Comparison of ENCODE assay signal across 30 cellular contexts in genomic region chr4:110352670-110353442, GRCh38.
"Had no signal": no experiment of that assay in that cellular context is flagged by ENCODE, and none has a peak within 500 bp of the region (broad histone marks: within the 10 kb centered on the region; RNA-seq: fewer than 3 reads in every experiment).

No MANE protein-coding gene starts in this region.

- DNase-seq: activated CD4-positive, alpha-beta memory T cell treated with anti-CD3 and anti-CD28 coated beads for 36 hours; activated CD4-positive, alpha-beta T cell treated with anti-CD3 and anti-CD28 coated beads for 36 hours; activated CD4-positive, alpha-beta T cell treated with anti-CD3 and anti-CD28 coated beads, Interleukin-2, amount 10 ng/mL, durations not matched to agents 24 days and 14 days; activated CD4-positive, CD25-positive, alpha-beta regulatory T cell; activated CD4-positive, CD25-positive, alpha-beta regulatory T cell treated with anti-CD3 and anti-CD28 coated beads, Interleukin-2, amount 50 U/mL, for 72 hours; activated CD8-positive, alpha-beta memory T cell treated with anti-CD3 and anti-CD28 coated beads, Interleukin-2, amount 50 U/mL, for 48 hours; activated CD8-positive, alpha-beta T cell treated with anti-CD3 and anti-CD28 coated beads, Interleukin-2, amount 10 ng/mL, durations not matched to agents 7 days and 5 days; activated effector memory CD4-positive, alpha-beta T cell treated with anti-CD3 and anti-CD28 coated beads, Interleukin-2, amount 50 U/mL, for 16 hours; activated naive CD4-positive, alpha-beta T cell treated with anti-CD3 and anti-CD28 coated beads for 36 hours; activated naive CD8-positive, alpha-beta T cell treated with anti-CD3 and anti-CD28 coated beads for 36 hours; activated naive CD8-positive, alpha-beta T cell treated with anti-CD3 and anti-CD28 coated beads, Interleukin-2, amount 50 U/mL, for 24 hours; activated T-cell treated with anti-CD3 and anti-CD28 coated beads for 4 hours; activated T-cell treated with anti-CD3 and anti-CD28 coated beads, Interleukin-2, amount 50 U/mL, for 48 hours; adrenal gland; amygdala; aorta; body of pancreas; caudate nucleus; cortex of kidney; dermis blood vessel endothelial cell; effector CD4-positive, alpha-beta T cell; effector memory CD8-positive, alpha-beta T cell; erythroblast; foreskin keratinocyte; gastrocnemius medialis; glutamatergic neuron; heart left ventricle; T-helper 2 cell had no signal

- H3K9me3 ChIP-seq: adrenal gland, body of pancreas, esophagus muscularis mucosa, gastrocnemius medialis, heart left ventricle had no signal

- ATAC-seq: activated CD4-positive, alpha-beta T cell treated with anti-CD3 and anti-CD28 coated beads for 36 hours; activated CD8-positive, alpha-beta T cell treated with anti-CD3 and anti-CD28 coated beads, Interleukin-2, amount 10 ng/mL, durations not matched to agents 7 days and 5 days; activated naive CD8-positive, alpha-beta T cell treated with anti-CD3 and anti-CD28 coated beads, Interleukin-2, amount 50 U/mL, for 24 hours; body of pancreas; effector memory CD8-positive, alpha-beta T cell; foreskin keratinocyte; gastrocnemius medialis; heart left ventricle had no signal

- H3K4me1 ChIP-seq: adrenal gland, body of pancreas, esophagus muscularis mucosa, foreskin keratinocyte had no signal

- H3K27ac ChIP-seq: adrenal gland, body of pancreas, esophagus muscularis mucosa, foreskin keratinocyte, gastrocnemius medialis had no signal

- H3K27me3 ChIP-seq: adrenal gland, body of pancreas, esophagus muscularis mucosa, gastrocnemius medialis, heart left ventricle had no signal

- H3K4me3 ChIP-seq: adrenal gland, body of pancreas, esophagus muscularis mucosa, gastrocnemius medialis, heart left ventricle had no signal

- FAIRE-seq: colon had no signal

- H3K36me3 ChIP-seq: adrenal gland, esophagus muscularis mucosa, gastrocnemius medialis, heart left ventricle had no signal
